In the genomic region with DNA sequence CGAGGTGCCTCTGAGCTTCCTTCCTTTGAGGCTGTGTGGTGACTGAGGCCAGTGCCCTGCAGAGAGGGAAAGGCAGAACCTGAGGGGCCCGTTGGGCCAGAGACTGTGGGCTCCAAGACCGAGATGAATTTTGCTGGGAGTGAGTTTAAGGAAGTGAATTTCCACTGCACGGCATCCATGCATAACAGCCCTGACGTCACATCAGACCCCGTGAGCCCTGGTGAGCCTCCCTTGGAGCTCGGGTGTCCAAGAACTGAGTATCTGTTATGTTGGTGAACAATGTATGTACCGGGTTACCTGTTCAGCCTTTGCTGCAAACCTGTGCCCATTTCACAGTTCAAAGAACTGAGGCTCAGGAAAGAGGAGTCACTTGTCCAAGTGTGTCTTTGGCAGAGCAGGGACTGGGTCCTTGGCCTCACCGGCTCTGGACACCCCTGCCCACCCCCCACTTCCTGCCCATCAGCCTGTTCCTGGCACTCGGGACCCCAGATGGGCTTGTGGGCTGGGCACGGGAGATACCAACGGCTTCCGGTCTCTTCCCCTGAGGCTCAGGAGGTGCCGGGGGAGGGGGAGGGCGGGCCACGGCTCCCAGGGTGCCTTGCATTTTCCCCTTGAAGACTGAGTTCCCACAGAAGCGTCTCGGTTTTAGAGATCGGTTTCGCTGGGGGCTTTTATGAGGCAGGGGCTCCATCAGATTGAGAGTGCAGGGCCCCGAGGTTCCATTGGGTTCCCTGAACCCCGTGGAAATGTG, we compare ENCODE assay signal across 15 cellular contexts. TPM values are rescaled to one million over a fixed set of nuclear protein-coding genes. Genes with fewer than 3 reads are reported as not detected.
A peak's percentile ranks its signal among the peaks of the same experiment; 100 is the strongest.
DNase-seq lines count a peak whose midpoint lies in the region; ATAC-seq, FAIRE-seq and TF ChIP-seq lines count a peak whose summit lies in the region.
"Had no signal": no experiment of that assay in that cellular context is flagged by ENCODE, and none has a peak within 500 bp of the region (broad histone marks: within the 10 kb centered on the region; RNA-seq: fewer than 3 reads in every experiment).

No MANE protein-coding gene starts in this region.

- H4K20me1 ChIP-seq in neural progenitor cell (ENCODE audit: low read depth) = no peaks in the 10 kb centered on the region

- H3K27me3 Mint-ChIP-seq in neural progenitor cell (ENCODE audit: insufficient read depth, low read depth) = peaks cover 8% of the 10 kb centered on the region

- no peaks in the 10 kb centered on the region for H3K79me2 ChIP-seq in neural progenitor cell (ENCODE audit: low read depth)

- H3K27ac Mint-ChIP-seq in neural progenitor cell = no peak overlapping the region

- ATAC-seq in GM21737 (IDR thresholded peaks at IDR 0.05; ENCODE audit: unreplicated experiment) = no peak

- H3K9ac ChIP-seq in ES-I3 (ENCODE audit: low read depth, low read length) (peak overlapping the region; percentile 20; the same call in 1 of the 2 replicates), neural progenitor cell (no peak overlapping the region)

- no peaks in the 10 kb centered on the region for H3K27me3 ChIP-seq in neural progenitor cell

- no peaks in the 10 kb centered on the region for H3K4me1 Mint-ChIP-seq in neural progenitor cell

- H3K9me3 ChIP-seq in ES-I3 (ENCODE audit: control insufficient read depth, insufficient read depth, low read length) = no peaks in the 10 kb centered on the region
- no peaks in the 10 kb centered on the region for H3K9me3 ChIP-seq in neural progenitor cell (ENCODE audit: low read depth)

- TF ChIP-seq CTCF in neural progenitor cell (IDR thresholded peaks at IDR 0.05) = no peak

- no peak overlapping the region for H2AFZ ChIP-seq in neural progenitor cell (replicated peaks)

- H3K4me1 ChIP-seq in ES-I3 (ENCODE audit: insufficient read depth, low read length) (no peaks in the 10 kb centered on the region), neural progenitor cell (no peaks in the 10 kb centered on the region)

- no peaks in the 10 kb centered on the region for H3K36me3 Mint-ChIP-seq in neural progenitor cell

- H3K4me3 ChIP-seq in neural progenitor cell = no peak overlapping the region

- no peak overlapping the region for H3K27ac ChIP-seq in neural progenitor cell

- FAIRE-seq in frontal cortex (lab: Jason Lieb, UNC) = no peak
- FAIRE-seq: D721Med, TTC549 had no signal

- DNase-seq in T-helper 9 cell (peak; percentile 21), neural progenitor cell (ENCODE audit: low spot score) (no peak), AG08396 (ENCODE audit: low spot score) (no peak), frontal cortex (ENCODE audit: low spot score in 2 of 2) (no peak)
- DNase-seq in activated naive CD4-positive, alpha-beta T cell treated with anti-CD3 and anti-CD28 coated beads, Interleukin-2, amount 50 U/mL, for 16 hours = peak; percentile 32
- DNase-seq in stimulated activated CD4-positive, alpha-beta T cell treated with anti-CD3 and anti-CD28 coated beads, Interleukin-15, amount 100 ng/mL, for 24 hours = peak; percentile 60
- DNase-seq: caudate nucleus, head of caudate nucleus, NCI-H524 had no signal

- H3K9me3 Mint-ChIP-seq in neural progenitor cell = no peaks in the 10 kb centered on the region

- H3K36me3 ChIP-seq in ES-I3 (ENCODE audit: insufficient read depth, low read length) (no peaks in the 10 kb centered on the region), neural progenitor cell (no peaks in the 10 kb centered on the region)

- H3F3A ChIP-seq in neural progenitor cell (ENCODE audit: low read depth) = no peaks in the 10 kb centered on the region

- no peak overlapping the region for H3K4me2 ChIP-seq in neural progenitor cell

- H3K4me3 Mint-ChIP-seq in neural progenitor cell = no peak overlapping the region

RNA-seq across cellular contexts. Expression of a gene that starts 33.7 kb away (rescaled TPM):
- total RNA-seq in neural progenitor cell (ENCODE audit: low replicate concordance) (not detected in 2 replicates), frontal cortex (not detected)
- total RNA-seq: myocyte, urinary bladder had no signal

RNA-seq across cellular contexts. Expression of a gene that starts 34.5 kb away (rescaled TPM):
- total RNA-seq in neural progenitor cell (ENCODE audit: low replicate concordance) = not detected in 2 replicates
- total RNA-seq in frontal cortex = not detected
- total RNA-seq: myocyte, urinary bladder had no signal

RNA-seq across cellular contexts. Expression of a gene that starts 53.6 kb away (rescaled TPM):
- 5.8 and 7.9 TPM in 2 replicates for total RNA-seq in neural progenitor cell (ENCODE audit: low replicate concordance)
- total RNA-seq in frontal cortex = 34.6 TPM

RNA-seq across cellular contexts. Expression of a gene that starts 57.3 kb away (rescaled TPM):
- total RNA-seq in neural progenitor cell (ENCODE audit: low replicate concordance) = not detected in 2 replicates
- not detected for total RNA-seq in frontal cortex
- total RNA-seq: myocyte, urinary bladder had no signal

Comparison
In these comparisons a context has a peak if more than half of its experiments do, and no peak if none do; other contexts are left out.
1. DNase-seq: peak in T-helper 9 cell (single experiment), activated naive CD4-positive, alpha-beta T cell treated with anti-CD3 and anti-CD28 coated beads, Interleukin-2, amount 50 U/mL, for 16 hours (single experiment) and stimulated activated CD4-positive, alpha-beta T cell treated with anti-CD3 and anti-CD28 coated beads, Interleukin-15, amount 100 ng/mL, for 24 hours (single experiment); none in neural progenitor cell (single experiment), AG08396 (single experiment) and frontal cortex (0 of 2).